In the genomic region with DNA sequence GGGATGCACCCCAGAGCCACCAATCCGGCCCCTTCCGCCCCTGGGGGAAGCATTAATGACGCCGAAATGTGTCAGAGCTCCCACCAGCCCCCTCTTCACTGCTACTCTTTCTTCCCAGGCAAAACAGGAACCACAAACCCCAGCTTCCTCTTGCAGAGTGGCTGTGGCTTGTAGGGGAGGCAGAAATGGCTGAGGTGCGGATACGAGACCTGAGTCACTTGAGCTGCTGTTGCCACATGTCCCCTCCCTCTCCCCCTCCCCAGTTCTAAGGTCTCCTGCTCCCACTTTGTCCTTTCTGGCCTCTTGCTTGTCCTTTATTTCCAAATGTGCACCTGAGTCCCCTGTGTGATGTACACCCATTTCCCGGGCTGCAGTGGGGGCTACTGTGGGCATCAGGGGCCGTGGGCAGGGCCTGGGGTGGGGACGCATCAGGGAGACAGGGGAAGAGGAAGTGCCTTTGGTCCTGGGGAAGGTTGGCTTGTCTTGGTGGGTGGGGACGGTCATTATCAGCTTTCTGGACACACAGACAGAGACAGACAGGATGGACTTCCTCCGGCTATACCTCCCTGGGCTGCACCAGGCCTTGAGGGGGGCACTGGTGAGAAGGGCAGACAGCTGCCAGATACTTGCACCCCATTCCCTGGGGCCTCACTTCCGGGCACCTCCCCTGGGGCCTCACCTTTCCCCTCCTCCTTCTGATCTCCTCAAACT, we compare ENCODE assay signal across 8 cellular contexts. TPM values are rescaled to one million over a fixed set of nuclear protein-coding genes. Genes with fewer than 3 reads are reported as not detected.
DNase-seq lines count a peak whose midpoint lies in the region; ATAC-seq lines count a peak whose summit lies in the region.

A gene with protein sequence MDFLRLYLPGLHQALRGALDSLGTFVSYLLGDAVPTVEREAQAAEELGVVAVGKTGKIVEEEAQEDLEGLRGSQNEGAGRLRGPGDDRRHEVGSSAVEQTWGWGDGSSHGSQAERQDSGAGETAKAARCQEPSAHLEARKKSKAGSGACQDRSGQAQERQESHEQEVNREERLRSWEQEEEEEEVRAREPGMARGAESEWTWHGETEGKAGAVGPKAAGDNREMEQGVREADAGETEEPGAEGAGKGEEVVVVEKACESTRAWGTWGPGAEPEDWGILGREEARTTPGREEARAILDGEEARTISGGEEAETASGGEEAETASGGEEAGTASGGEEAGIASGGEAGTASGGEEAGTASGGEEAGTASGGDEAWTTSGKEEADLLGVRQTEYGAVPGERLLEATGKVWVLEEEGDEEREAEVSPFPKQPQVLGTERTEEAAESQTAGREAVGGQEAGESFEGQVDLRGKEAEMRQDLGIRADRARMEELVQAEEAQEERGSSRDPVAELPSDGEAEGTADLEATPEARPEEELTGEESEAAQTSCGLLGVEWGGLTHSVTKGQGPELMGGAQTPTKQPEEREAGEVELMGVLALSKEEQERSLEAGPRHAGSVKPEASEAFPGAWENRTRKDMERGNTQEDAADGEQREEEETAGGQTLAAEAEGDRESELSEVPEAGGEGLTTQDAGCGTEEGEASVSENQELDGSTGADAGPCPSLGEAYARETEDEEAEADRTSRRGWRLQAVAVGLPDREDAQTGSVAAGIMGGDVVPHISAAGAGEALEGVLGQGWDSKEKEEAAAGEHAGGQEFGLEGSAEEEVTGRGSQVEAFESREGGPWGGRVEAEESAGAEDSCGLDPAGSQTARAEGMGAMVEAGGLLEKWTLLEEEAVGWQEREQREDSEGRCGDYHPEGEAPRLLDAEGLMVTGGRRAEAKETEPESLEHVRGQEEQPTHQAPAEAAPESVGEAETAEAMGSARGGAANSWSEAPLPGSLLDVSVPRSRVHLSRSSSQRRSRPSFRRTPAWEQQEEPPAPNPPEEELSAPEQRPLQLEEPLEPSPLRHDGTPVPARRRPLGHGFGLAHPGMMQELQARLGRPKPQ (plus strand): TSS at position 503 of the 711 bp plus-strand sequence. CDS start 39 bp downstream, at position 542.

- H3K27ac ChIP-seq in layer of hippocampus (ENCODE audit: low read depth, low read length): peak within 1 kb of the TSS; percentile 59

- DNase-seq in Ammon's horn (ENCODE audit: low spot score) (peak; percentile 72), NOMO-1 treated with dmso at 0.1 percent for 144 hours (lab: John Stamatoyannopoulos, UW; ENCODE audit: unreplicated experiment) (peak; percentile 97), DMS 273 treated with DMSO at 0.1 percent for 48 hours (lab: John Stamatoyannopoulos, UW) (no peak)
- peak; percentile 78 for DNase-seq in activated T-cell treated with anti-CD3 and anti-CD28 coated beads, Interleukin-2, amount 50 U/mL, for 4 hours
- DNase-seq in stimulated activated CD8-positive, alpha-beta memory T cell treated with anti-CD3 and anti-CD28 coated beads, Interleukin-4, amount 100 ng/mL, for 1 hour (ENCODE audit: low read depth in 2 of 2, low spot score in 1 of 2): peak; percentile 64 to 74

- no peaks in the 10 kb centered on the region for H3K9me3 Mint-ChIP-seq in activated T-cell treated with anti-CD3 and anti-CD28 coated beads, Interleukin-2, amount 50 U/mL, for 4 hours

- peaks cover 58% of the 10 kb centered on the region for H3K4me1 Mint-ChIP-seq in activated T-cell treated with anti-CD3 and anti-CD28 coated beads, Interleukin-2, amount 50 U/mL, for 4 hours (ENCODE audit: low read depth)

- H3K27me3 ChIP-seq in layer of hippocampus (ENCODE audit: control insufficient read depth, insufficient read depth, low read length): no peaks in the 10 kb centered on the region

- H3K36me3 Mint-ChIP-seq in activated T-cell treated with anti-CD3 and anti-CD28 coated beads, Interleukin-2, amount 50 U/mL, for 4 hours (ENCODE audit: insufficient read depth): no peaks in the 10 kb centered on the region

- peak; percentile 64 for ATAC-seq in GM21447 (IDR thresholded peaks at IDR 0.05; ENCODE audit: unreplicated experiment)
- peak; percentile 87 to 90 for ATAC-seq in activated T-cell treated with anti-CD3 and anti-CD28 coated beads, Interleukin-2, amount 50 U/mL, for 4 hours
- ATAC-seq in HG03196 (IDR thresholded peaks at IDR 0.05; ENCODE audit: unreplicated experiment): no peak

- peak within 1 kb of the TSS; percentile 76 for H3K4me3 Mint-ChIP-seq in activated T-cell treated with anti-CD3 and anti-CD28 coated beads, Interleukin-2, amount 50 U/mL, for 4 hours

- no peaks in the 10 kb centered on the region for H3K27me3 Mint-ChIP-seq in activated T-cell treated with anti-CD3 and anti-CD28 coated beads, Interleukin-2, amount 50 U/mL, for 4 hours (ENCODE audit: low read depth)

RNA-seq across cellular contexts. Expression of the gene that starts here (rescaled TPM):
- total RNA-seq in activated T-cell treated with anti-CD3 and anti-CD28 coated beads, Interleukin-2, amount 50 U/mL, for 4 hours: 1 to 10 TPM; 2.3 to 3.0 (median 2.7) TPM
